8 cellular contexts compared by ENCODE assay signal in the genomic region with DNA sequence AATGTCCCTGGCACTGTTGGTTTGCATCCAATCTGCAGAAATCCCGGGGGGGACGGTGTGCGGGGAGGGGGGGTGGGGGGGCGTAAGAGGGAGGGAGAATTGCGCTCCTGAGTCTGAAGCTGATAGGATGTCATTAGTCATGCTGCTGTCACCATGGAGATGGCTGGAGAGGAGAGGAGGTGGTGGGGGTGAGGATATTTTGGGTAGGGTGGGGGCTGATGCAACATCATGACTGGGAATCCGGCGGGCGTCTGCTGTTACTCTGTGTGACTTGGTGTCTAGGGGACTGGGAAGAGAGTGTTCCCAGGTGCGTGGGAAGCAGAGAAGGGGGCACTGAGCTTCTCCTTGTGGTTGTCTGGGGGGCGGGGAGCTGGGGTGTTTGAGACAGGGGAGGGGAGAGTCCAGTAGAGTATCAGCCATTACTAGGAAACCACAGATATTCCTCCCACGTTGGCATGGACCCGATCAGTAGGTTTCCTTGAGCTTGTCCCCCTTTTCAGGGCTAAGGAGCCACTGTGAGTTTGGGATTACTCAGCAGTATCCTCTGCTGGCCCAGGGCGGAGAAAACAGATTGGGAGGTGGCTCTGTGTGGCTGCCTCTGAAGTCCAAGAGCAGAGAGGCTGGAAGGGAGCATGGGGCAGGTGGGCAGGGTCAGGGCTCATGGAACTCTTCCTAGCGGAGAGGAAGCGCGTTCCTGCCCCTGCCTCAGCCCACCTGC. TPM values are rescaled to one million over a fixed set of nuclear protein-coding genes. Genes with fewer than 3 reads are reported as not detected.
DNase-seq lines count a peak whose midpoint lies in the region; ATAC-seq and TF ChIP-seq lines count a peak whose summit lies in the region.

No MANE protein-coding gene starts in this region.

- peaks cover 75% of the 10 kb centered on the region for H3K79me2 ChIP-seq in PC-3 (ENCODE audit: low read length)

- POLR2A ChIA-PET in PC-3 (lab: Charles Lee; ENCODE audit: unreplicated experiment), result no interaction called here

- ATAC-seq in PC-3 (no peak), HG02981 (IDR thresholded peaks at IDR 0.05; ENCODE audit: unreplicated experiment) (no peak)

- CTCF ChIA-PET in PC-3 (lab: Charles Lee), result no interaction called here

- no peak overlapping the region for H3K27ac ChIP-seq in PC-3 (ENCODE audit: low read length)

- H3K36me3 ChIP-seq in PC-3 (ENCODE audit: low read depth, low read length), result no peaks in the 10 kb centered on the region

- no peak overlapping the region for H3K9ac ChIP-seq in PC-3 (ENCODE audit: low read length)

- no peaks in the 10 kb centered on the region for H3K27me3 ChIP-seq in PC-3 (ENCODE audit: low read length)

- H3K9me3 ChIP-seq in PC-3 (ENCODE audit: low read length), result no peaks in the 10 kb centered on the region

- peak overlapping the region; percentile 98 for H3K4me2 ChIP-seq in PC-3 (ENCODE audit: low read length)

- H3K4me3 ChIP-seq in PC-3 (ENCODE audit: low read length) (no peak overlapping the region), fibroblast of pulmonary artery (replicated peaks; ENCODE audit: low read depth, low read length) (peak overlapping the region; percentile 61), skeletal muscle cell (ENCODE audit: low read depth, low read length) (peak overlapping the region; percentile 69)

- TF ChIP-seq CTCF in PC-3 (conservative IDR thresholded peaks at IDR 0.05; ENCODE audit: low read depth, low read length) (no peak), fibroblast of pulmonary artery (IDR thresholded peaks at IDR 0.05; ENCODE audit: low read length, missing control alignments) (no peak)

- H3K4me1 ChIP-seq in PC-3 (ENCODE audit: insufficient read depth, low read length), result peaks cover 38% of the 10 kb centered on the region

- intact Hi-C loops in PC-3 (cut with micrococcal nuclease), result no loop called here

- H2AFZ ChIP-seq in PC-3 (ENCODE audit: low read length), result no peak overlapping the region

- no TSS peak for BruUV-seq in PC-3 (replicated peaks; lab: Mats Ljungman, UMichigan)

- H4K20me1 ChIP-seq in PC-3 (ENCODE audit: low read length), result peaks cover 42% of the 10 kb centered on the region

- no peaks in the 10 kb centered on the region for H3F3A ChIP-seq in PC-3 (ENCODE audit: low read length, unreplicated experiment)

- no peaks in the 10 kb centered on the region for H3K9me2 ChIP-seq in PC-3 (replicated peaks; ENCODE audit: low read length)

- DNase-seq in NCI-H2227 (lab: John Stamatoyannopoulos, UW; ENCODE audit: unreplicated experiment) (peak; percentile 75), NCI-H2227 treated with DMSO at 0.1 percent for 48 hours (lab: John Stamatoyannopoulos, UW) (no peak), PC-3 (peak; percentile 41), fibroblast of pulmonary artery (ENCODE audit: low read depth) (peak; percentile 70), skeletal muscle cell (ENCODE audit: low read depth) (peak; percentile 50), T-helper 9 cell (no peak)
- no peak for DNase-seq in stimulated activated CD4-positive, alpha-beta T cell treated with anti-CD3 and anti-CD28 coated beads, Interleukin-12 subunit alpha, Interleukin-12 subunit beta, amount 100 ng/mL, for 4 hours

RNA-seq across cellular contexts. Expression of a gene that starts 18.9 kb away (rescaled TPM):
- total RNA-seq in PC-3 (2014; rRNA removed), result 6.1 and 10.1 TPM in 2 replicates

Comparison
In these comparisons a context has a peak if more than half of its experiments do, and no peak if none do; other contexts are left out.
1. DNase-seq: peak in NCI-H2227 (single experiment), PC-3 (single experiment), fibroblast of pulmonary artery (single experiment) and skeletal muscle cell (single experiment); none in NCI-H2227 treated with DMSO at 0.1 percent for 48 hours (single experiment), stimulated activated CD4-positive, alpha-beta T cell treated with anti-CD3 and anti-CD28 coated beads, Interleukin-12 subunit alpha, Interleukin-12 subunit beta, amount 100 ng/mL, for 4 hours (single experiment) and T-helper 9 cell (single experiment).